Comparison of ENCODE assay signal across 1 cellular context in genomic region chr6:73680289-73680688, GRCh38.
TF ChIP-seq lines count a peak whose summit lies in the region.

No MANE protein-coding gene starts in this region.

TF ChIP-seq in endothelial cell of umbilical vein, 7 proteins besides CTCF, POLR2A, EP300 and RAD21:
- TF ChIP-seq EZH2 (IDR thresholded peaks at IDR 0.05; ENCODE audit: borderline replicate concordance, low read depth, low read length, severe bottlenecking) (no peak), GATA2 (IDR thresholded peaks at IDR 0.05; ENCODE audit: insufficient read depth, insufficient read length, low read depth, low read length) (no peak), POLR2AphosphoS5 (IDR thresholded peaks at IDR 0.05; ENCODE audit: insufficient read depth, low read depth, low read length) (no peak), MAX (IDR thresholded peaks at IDR 0.05; ENCODE audit: insufficient read depth, insufficient read length) (no peak), MYC (IDR thresholded peaks at IDR 0.05; ENCODE audit: low read depth, low read length) (no peak), JUN (IDR thresholded peaks at IDR 0.05; ENCODE audit: borderline replicate concordance, insufficient read depth, insufficient read length, low read depth) (no peak), FOS (IDR thresholded peaks at IDR 0.05; ENCODE audit: borderline replicate concordance, insufficient read depth, low read length) (no peak)
